In genomic region chr7:75442465-75443111, GRCh38 we compare ENCODE assay signal across 8 cellular contexts. TPM values are rescaled to one million over a fixed set of nuclear protein-coding genes. Genes with fewer than 3 reads are reported as not detected.
DNase-seq lines count a peak whose midpoint lies in the region; ATAC-seq and TF ChIP-seq lines count a peak whose summit lies in the region.
"Not testable (repeated sequence)": the region's sequence is repeated elsewhere in the genome, so short reads cannot be mapped to it uniquely, and the experiment has no call there.

No MANE protein-coding gene starts in this region.

- TF ChIP-seq POLR2A in stomach (IDR thresholded peaks at IDR 0.05): not testable (repeated sequence)

- not testable (repeated sequence) for H3K4me1 ChIP-seq in muscle layer of colon (ENCODE audit: insufficient read depth, low read length); stomach

- H3K4me3 ChIP-seq in GM06990 (replicated peaks; ENCODE audit: low read depth, low read length): peak overlapping the region; percentile 63
- peak overlapping the region; percentile 58 for H3K4me3 ChIP-seq in fibroblast of the aortic adventitia (ENCODE audit: low read depth, low read length)
- H3K4me3 ChIP-seq in muscle layer of colon (ENCODE audit: low read depth in 1 of 2, low read length in 2 of 2): peak overlapping the region in 1 of 2 donors; percentile 33
- H3K4me3 ChIP-seq in stomach: peak overlapping the region; percentile 52 to 60 (median 58)

- DNase-seq in GM06990 (ENCODE audit: extremely low read depth, insufficient read length) (peak; percentile 54), SK-MEL-5 (ENCODE audit: low read depth, low spot score) (peak; percentile 44), fibroblast of the aortic adventitia (ENCODE audit: low read depth) (peak; percentile 16)
- peak; percentile 63 for DNase-seq in activated naive CD8-positive, alpha-beta T cell treated with anti-CD3 and anti-CD28 coated beads, Interleukin-2, amount 10 ng/mL, durations not matched to agents 7 days and 5 days
- DNase-seq in stomach: not testable (repeated sequence)

- ATAC-seq in GM21786 (IDR thresholded peaks at IDR 0.05; ENCODE audit: unreplicated experiment): peak; percentile 75
- ATAC-seq in HG03565 (IDR thresholded peaks at IDR 0.05; ENCODE audit: unreplicated experiment): peak; percentile 82
- peak; percentile 93 for ATAC-seq in activated naive CD8-positive, alpha-beta T cell treated with anti-CD3 and anti-CD28 coated beads, Interleukin-2, amount 10 ng/mL, durations not matched to agents 7 days and 5 days (ENCODE audit: low read depth)

- peak overlapping the region; percentile 92 for H3K4me3 Mint-ChIP-seq in activated naive CD8-positive, alpha-beta T cell treated with anti-CD3 and anti-CD28 coated beads, Interleukin-2, amount 10 ng/mL, durations not matched to agents 7 days and 5 days

- not testable (repeated sequence) for H3K9me3 Mint-ChIP-seq in activated naive CD8-positive, alpha-beta T cell treated with anti-CD3 and anti-CD28 coated beads, Interleukin-2, amount 10 ng/mL, durations not matched to agents 7 days and 5 days

- in situ Hi-C loops in SK-MEL-5 (cut with HindIII; ENCODE audit: low pct_unique_long_range_greater_than_20kb, low sequenced_read_pairs): not testable (repeated sequence)

- 0 to 2% (median 0%) methylated on average over 2 to 44 of the region's 76 CpGs for whole genome bisulfite sequencing in stomach, 5 donors

- not testable (repeated sequence) for H3K36me3 ChIP-seq in GM06990 (ENCODE audit: control insufficient read depth, insufficient read depth, low read length)
- H3K36me3 ChIP-seq in muscle layer of colon (ENCODE audit: insufficient read depth, low read length) (peaks cover 24% of the 10 kb centered on the region), stomach (peaks cover 24 to 33% (median 33%) of the 10 kb centered on the region in 4 donors)

- intact Hi-C loops in stomach (cut with DNase I; ENCODE audit: low total_unique reads): not testable (repeated sequence)

- not testable (repeated sequence) for TF ChIP-seq EP300 in stomach (IDR thresholded peaks at IDR 0.05)

- not testable (repeated sequence) for H3K9ac ChIP-seq in muscle layer of colon (ENCODE audit: low read length)

- POLR2A ChIA-PET in activated naive CD8-positive, alpha-beta T cell treated with anti-CD3 and anti-CD28 coated beads, Interleukin-2, amount 10 ng/mL, durations not matched to agents 7 days and 5 days (lab: Charles Lee): not testable (repeated sequence)

- not testable (repeated sequence) for H3K9me3 ChIP-seq in muscle layer of colon (ENCODE audit: low read length); stomach

- not testable (repeated sequence) for H3K4me1 Mint-ChIP-seq in activated naive CD8-positive, alpha-beta T cell treated with anti-CD3 and anti-CD28 coated beads, Interleukin-2, amount 10 ng/mL, durations not matched to agents 7 days and 5 days

- H3K27ac ChIP-seq in muscle layer of colon (ENCODE audit: low read depth, low read length) (peak overlapping the region; percentile 52), stomach (peak overlapping the region; percentile 83 to 94 (median 87))

- peak overlapping the region; percentile 88 for H3K27ac Mint-ChIP-seq in activated naive CD8-positive, alpha-beta T cell treated with anti-CD3 and anti-CD28 coated beads, Interleukin-2, amount 10 ng/mL, durations not matched to agents 7 days and 5 days

- TF ChIP-seq CTCF in GM06990 (IDR thresholded peaks at IDR 0.05; ENCODE audit: insufficient read depth, low read length, poor library complexity, severe bottlenecking); fibroblast of the aortic adventitia (IDR thresholded peaks at IDR 0.05; ENCODE audit: insufficient read depth, low read length); stomach (IDR thresholded peaks at IDR 0.05): not testable (repeated sequence)

- not testable (repeated sequence) for H3K27me3 Mint-ChIP-seq in activated naive CD8-positive, alpha-beta T cell treated with anti-CD3 and anti-CD28 coated beads, Interleukin-2, amount 10 ng/mL, durations not matched to agents 7 days and 5 days

- H3K27me3 ChIP-seq in GM06990 (replicated peaks; ENCODE audit: control insufficient read depth, insufficient read depth, low read length); muscle layer of colon (ENCODE audit: control insufficient read depth in 1 of 2, insufficient read depth in 2 of 2, low read length in 2 of 2); stomach: not testable (repeated sequence)

- H3K36me3 Mint-ChIP-seq in activated naive CD8-positive, alpha-beta T cell treated with anti-CD3 and anti-CD28 coated beads, Interleukin-2, amount 10 ng/mL, durations not matched to agents 7 days and 5 days: peaks cover 14% of the 10 kb centered on the region

RNA-seq across cellular contexts. Expression of gene POM121C, which starts 43.5 kb away (rescaled TPM):
- 11.9 and 13.7 TPM in 2 replicates for total RNA-seq in SK-MEL-5 (2014; rRNA removed; shearing (Covaris generic))
- 61.5 and 92.8 TPM in 2 replicates for polyA plus RNA-seq in SK-MEL-5 (2015; cell fraction: cytosol; rRNA removed)
- 53.6 and 57.5 TPM in 2 replicates for polyA plus RNA-seq in SK-MEL-5 (2015; cell fraction: nucleus; rRNA removed)
- total RNA-seq in activated naive CD8-positive, alpha-beta T cell treated with anti-CD3 and anti-CD28 coated beads, Interleukin-2, amount 10 ng/mL, durations not matched to agents 7 days and 5 days: 10 to 100 TPM; 82.2 to 87.3 TPM
- total RNA-seq in fibroblast of the aortic adventitia (ENCODE audit: low replicate concordance) (10.8 and 12.6 TPM in 2 replicates), stomach (10 to 100 TPM; 22.2 to 74.2 (median 30.0) TPM)
- 1 to 10 TPM; 8.1 to 9.0 (median 8.7) TPM for polyA plus RNA-seq in stomach

RNA-seq across cellular contexts. Expression of gene TRIM73, which starts 47.2 kb away (rescaled TPM):
- 0.37 and 0.50 TPM in 2 replicates for total RNA-seq in SK-MEL-5 (2014; rRNA removed; shearing (Covaris generic))
- polyA plus RNA-seq in SK-MEL-5 (2015; cell fraction: cytosol; rRNA removed): 0.15 and 0.81 TPM in 2 replicates
- polyA plus RNA-seq in SK-MEL-5 (2015; cell fraction: nucleus; rRNA removed): 5.6 and 11.6 TPM in 2 replicates
- total RNA-seq in activated naive CD8-positive, alpha-beta T cell treated with anti-CD3 and anti-CD28 coated beads, Interleukin-2, amount 10 ng/mL, durations not matched to agents 7 days and 5 days: 10 to 100 TPM; 18.4 to 18.7 TPM
- 0.18 and 1.6 TPM in 2 replicates for total RNA-seq in fibroblast of the aortic adventitia (ENCODE audit: low replicate concordance)
- total RNA-seq in stomach: 10 to 100 TPM in 2 of 5 donors, 1 to 10 TPM in 2, not detected in 1; 6.1 to 22.8 (median 14.9) TPM
- polyA plus RNA-seq in stomach: 10 to 100 TPM in 2 of 3 donors, 1 to 10 TPM in 1; 6.7 to 22.3 (median 11.7) TPM

RNA-seq across cellular contexts. Expression of gene SPDYE5, which starts 49.5 kb away (rescaled TPM):
- 0.05 TPM in 1 of 2 replicates, not detected in the other for total RNA-seq in SK-MEL-5 (2014; rRNA removed; shearing (Covaris generic))
- not detected in 2 replicates for polyA plus RNA-seq in SK-MEL-5 (2015; cell fraction: cytosol; rRNA removed)
- not detected in 2 replicates for polyA plus RNA-seq in SK-MEL-5 (2015; cell fraction: nucleus; rRNA removed)
- under 1 TPM in 1 of 2 experiments, not detected in 1; 0.14 TPM for total RNA-seq in activated naive CD8-positive, alpha-beta T cell treated with anti-CD3 and anti-CD28 coated beads, Interleukin-2, amount 10 ng/mL, durations not matched to agents 7 days and 5 days
- 0.09 TPM in 1 of 2 replicates, not detected in the other for total RNA-seq in fibroblast of the aortic adventitia (ENCODE audit: low replicate concordance)
- total RNA-seq in stomach: under 1 TPM in 1 of 5 donors, not detected in 4; 0.37 TPM
- not detected for polyA plus RNA-seq in stomach
